In the genomic region with DNA sequence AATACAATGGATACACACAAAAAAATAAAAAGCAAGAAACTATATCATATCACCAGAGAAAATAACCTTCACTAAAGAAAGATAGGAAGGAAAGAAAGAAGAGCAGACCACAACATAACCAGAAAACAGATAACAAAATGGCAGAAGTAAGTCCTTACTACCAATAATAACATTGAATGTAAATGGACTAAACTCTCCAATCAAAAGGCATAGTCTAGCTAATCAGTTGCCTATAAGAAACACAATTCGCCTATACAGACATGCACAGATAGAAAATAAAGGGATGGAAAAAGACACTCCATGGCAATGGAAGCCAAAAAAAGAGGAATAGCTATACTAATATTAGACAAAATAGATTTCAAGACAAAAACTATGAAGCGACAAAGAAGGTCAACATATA, we compare ENCODE assay signal across 28 cellular contexts. TPM values are rescaled to one million over a fixed set of nuclear protein-coding genes. Genes with fewer than 3 reads are reported as not detected.
DNase-seq lines count a peak whose midpoint lies in the region; ATAC-seq, FAIRE-seq and TF ChIP-seq lines count a peak whose summit lies in the region.
"Had no signal": no experiment of that assay in that cellular context is flagged by ENCODE, and none has a peak within 500 bp of the region (broad histone marks: within the 10 kb centered on the region; RNA-seq: fewer than 3 reads in every experiment).

No MANE protein-coding gene starts in this region.

- FAIRE-seq in A204.1 (lab: Jason Lieb, UNC), result peak; percentile 9
- FAIRE-seq in H54 (lab: Jason Lieb, UNC), result no peak
- FAIRE-seq: GM12878, GM12892, GM18507 had no signal

- peak overlapping the region; percentile 38 for H3K27ac Mint-ChIP-seq in activated T-cell treated with anti-CD3 and anti-CD28 coated beads, Interleukin-2, amount 50 U/mL, for 72 hours
- H3K27ac Mint-ChIP-seq in stimulated activated effector memory CD8-positive, alpha-beta T cell treated with anti-CD3 and anti-CD28 coated beads, Interleukin-12 subunit alpha, Interleukin-12 subunit beta, amount 100 ng/mL, for 72 hours, result peak overlapping the region; percentile 20
- H3K27ac Mint-ChIP-seq: CD14-positive monocyte; CD4-positive, CD25-positive, alpha-beta regulatory T cell had no signal

- no peak overlapping the region for H3K4me3 Mint-ChIP-seq in activated T-cell treated with anti-CD3 and anti-CD28 coated beads, Interleukin-2, amount 50 U/mL, for 72 hours
- no peak overlapping the region for H3K4me3 Mint-ChIP-seq in stimulated activated effector memory CD8-positive, alpha-beta T cell treated with anti-CD3 and anti-CD28 coated beads, Interleukin-12 subunit alpha, Interleukin-12 subunit beta, amount 100 ng/mL, for 72 hours
- H3K4me3 Mint-ChIP-seq: CD14-positive monocyte; CD8-positive, alpha-beta memory T cell had no signal

- peaks cover 13 to 23% of the 10 kb centered on the region in 2 donors for H3K36me3 Mint-ChIP-seq in activated T-cell treated with anti-CD3 and anti-CD28 coated beads, Interleukin-2, amount 50 U/mL, for 72 hours (ENCODE audit: insufficient read depth in 2 of 2)
- H3K36me3 Mint-ChIP-seq in stimulated activated effector memory CD8-positive, alpha-beta T cell treated with anti-CD3 and anti-CD28 coated beads, Interleukin-12 subunit alpha, Interleukin-12 subunit beta, amount 100 ng/mL, for 72 hours, result no peaks in the 10 kb centered on the region

- no peak for ATAC-seq in activated T-cell treated with anti-CD3 and anti-CD28 coated beads, Interleukin-2, amount 50 U/mL, for 72 hours (replicated peaks in 1 of 2)
- ATAC-seq in stimulated activated effector memory CD8-positive, alpha-beta T cell treated with anti-CD3 and anti-CD28 coated beads, Interleukin-12 subunit alpha, Interleukin-12 subunit beta, amount 100 ng/mL, for 72 hours, result no peak
- no peak for ATAC-seq in GM19035 (IDR thresholded peaks at IDR 0.05; ENCODE audit: unreplicated experiment)
- ATAC-seq: GM12878 had no signal

- DNase-seq in activated T-cell treated with anti-CD3 and anti-CD28 coated beads, Interleukin-2, amount 50 U/mL, for 72 hours, result no peak
- no peak for DNase-seq in activated T-cell treated with anti-CD3 and anti-CD28 coated beads, Interleukin-2, amount 50 U/mL, for 1 hour
- no peak for DNase-seq in stimulated activated effector memory CD8-positive, alpha-beta T cell treated with anti-CD3 and anti-CD28 coated beads, Interleukin-12 subunit alpha, Interleukin-12 subunit beta, amount 100 ng/mL, for 72 hours (ENCODE audit: low spot score in 2 of 2)
- no peak for DNase-seq in H54 (ENCODE audit: insufficient read length, low spot score)
- DNase-seq: ACHN; BE2C; C1 segment of cervical spinal cord; CD4-positive, alpha-beta memory T cell; CD4-positive, CD25-positive, alpha-beta regulatory T cell; CD8-positive, alpha-beta memory T cell; COR-L47; DMS 273 treated with DMSO at 0.1 percent for 48 hours; DMS153; DMS53; DMS79; DND-41; EL; GDM1 had no signal

- H3K4me1 Mint-ChIP-seq in activated T-cell treated with anti-CD3 and anti-CD28 coated beads, Interleukin-2, amount 50 U/mL, for 72 hours (ENCODE audit: low read depth), result no peaks in the 10 kb centered on the region
- H3K4me1 Mint-ChIP-seq in stimulated activated effector memory CD8-positive, alpha-beta T cell treated with anti-CD3 and anti-CD28 coated beads, Interleukin-12 subunit alpha, Interleukin-12 subunit beta, amount 100 ng/mL, for 72 hours, result peaks cover 32% of the 10 kb centered on the region
- H3K4me1 Mint-ChIP-seq: CD14-positive monocyte had no signal

- H3K27me3 Mint-ChIP-seq in activated T-cell treated with anti-CD3 and anti-CD28 coated beads, Interleukin-2, amount 50 U/mL, for 72 hours (ENCODE audit: low read depth), result no peaks in the 10 kb centered on the region
- H3K27me3 Mint-ChIP-seq: CD4-positive, alpha-beta memory T cell; CD4-positive, CD25-positive, alpha-beta regulatory T cell; CD8-positive, alpha-beta memory T cell had no signal

- peaks cover 7 to 10% of the 10 kb centered on the region in 2 donors for H3K9me3 Mint-ChIP-seq in activated T-cell treated with anti-CD3 and anti-CD28 coated beads, Interleukin-2, amount 50 U/mL, for 72 hours
- peaks cover 9% of the 10 kb centered on the region for H3K9me3 Mint-ChIP-seq in stimulated activated effector memory CD8-positive, alpha-beta T cell treated with anti-CD3 and anti-CD28 coated beads, Interleukin-12 subunit alpha, Interleukin-12 subunit beta, amount 100 ng/mL, for 72 hours

- no peak for TF ChIP-seq POLR2A in H54 (IDR thresholded peaks at IDR 0.05; ENCODE audit: low read depth, low read length)

RNA-seq across cellular contexts. Expression of gene TAS2R30, which starts 8.9 kb away (rescaled TPM):
- total RNA-seq in activated T-cell treated with anti-CD3 and anti-CD28 coated beads, Interleukin-2, amount 50 U/mL, for 72 hours, result 1 to 10 TPM; 2.3 to 2.8 TPM

RNA-seq across cellular contexts. Expression of gene SMIM10L1, which starts 27.6 kb away (rescaled TPM):
- 10 to 100 TPM; 10.1 to 10.9 TPM for total RNA-seq in activated T-cell treated with anti-CD3 and anti-CD28 coated beads, Interleukin-2, amount 50 U/mL, for 72 hours

RNA-seq across cellular contexts. Expression of gene TAS2R42, which starts 43.4 kb away (rescaled TPM):
- total RNA-seq in activated T-cell treated with anti-CD3 and anti-CD28 coated beads, Interleukin-2, amount 50 U/mL, for 72 hours, result not detected
- total RNA-seq: A172; A673; CD4-positive, alpha-beta memory T cell; CD4-positive, CD25-positive, alpha-beta regulatory T cell; CD8-positive, alpha-beta memory T cell; Daoy; G401; GM12878 had no signal

RNA-seq across cellular contexts. Expression of gene TAS2R43, which starts 51.2 kb away (rescaled TPM):
- total RNA-seq in activated T-cell treated with anti-CD3 and anti-CD28 coated beads, Interleukin-2, amount 50 U/mL, for 72 hours, result under 1 TPM; 0.48 to 0.97 TPM
- total RNA-seq: A172 had no signal
